In genomic region chr12:114995891-114996290, GRCh38 we compare ENCODE assay signal across 31 cellular contexts.
DNase-seq lines count a peak whose midpoint lies in the region; ATAC-seq and TF ChIP-seq lines count a peak whose summit lies in the region.
"Had no signal": no experiment of that assay in that cellular context is flagged by ENCODE, and none has a peak within 500 bp of the region (broad histone marks: within the 10 kb centered on the region; RNA-seq: fewer than 3 reads in every experiment).

No MANE protein-coding gene starts in this region.

- H3K9me3 ChIP-seq in Caco-2 = no peaks in the 10 kb centered on the region
- no peaks in the 10 kb centered on the region for H3K9me3 ChIP-seq in right atrium auricular region
- H3K9me3 ChIP-seq: prostate gland, tibial artery had no signal

- no peaks in the 10 kb centered on the region for H3K36me3 ChIP-seq in Caco-2 (ENCODE audit: control insufficient read depth, insufficient read depth, low read length)
- no peaks in the 10 kb centered on the region for H3K36me3 ChIP-seq in right atrium auricular region
- H3K36me3 ChIP-seq: prostate gland, tibial artery had no signal

- BruUV-seq in Caco-2 (replicated peaks; lab: Mats Ljungman, UMichigan) = no TSS peak

- DNase-seq in Caco-2 = no peak
- DNase-seq in HT1080 (ENCODE audit: low read depth) = peak; percentile 78
- peak; percentile 51 for DNase-seq in SW480 (ENCODE audit: low spot score)
- DNase-seq in fibroblast of peridontal ligament (ENCODE audit: extremely low read depth) = peak; percentile 22
- no peak for DNase-seq in HUDEP-2 (lab: John Stamatoyannopoulos, UW; ENCODE audit: unreplicated experiment in 76 of 76)
- no peak for DNase-seq in right atrium auricular region (ENCODE audit: low spot score)
- DNase-seq: activated CD4-positive, alpha-beta T cell treated with anti-CD3 and anti-CD28 coated beads for 36 hours; activated CD8-positive, alpha-beta memory T cell treated with anti-CD3 and anti-CD28 coated beads, Interleukin-2, amount 50 U/mL, for 48 hours; activated CD8-positive, alpha-beta T cell treated with anti-CD3 and anti-CD28 coated beads for 36 hours; activated naive CD4-positive, alpha-beta T cell treated with anti-CD3 and anti-CD28 coated beads for 36 hours; Calu3; DND-41; glutamatergic neuron; left ventricle myocardium superior; midbrain; naive thymus-derived CD4-positive, alpha-beta T cell; NCI-H1105 treated with DMSO at 0.1 percent for 48 hours; NCI-H1930; NCI-H226; NCI-H748 treated with DMSO at 0.1 percent for 48 hours; occipital lobe; SIG-M5; stimulated activated CD4-positive, alpha-beta T cell treated with anti-CD3 and anti-CD28 coated beads, Interleukin-4, amount 100 ng/mL, for 24 hours; T-helper 9 cell; tibial artery had no signal

- H3K9me3 Mint-ChIP-seq in Caco-2 (ENCODE audit: unreplicated experiment) = peaks cover 9% of the 10 kb centered on the region

- H3K4me1 Mint-ChIP-seq in Caco-2 (ENCODE audit: low read depth, unreplicated experiment) = peaks cover 34% of the 10 kb centered on the region
- H3K4me1 Mint-ChIP-seq: activated CD4-positive, alpha-beta T cell treated with anti-CD3 and anti-CD28 coated beads for 36 hours; naive thymus-derived CD4-positive, alpha-beta T cell had no signal

- ATAC-seq in HG02759 (IDR thresholded peaks at IDR 0.05; ENCODE audit: unreplicated experiment) = no peak
- no peak for ATAC-seq in GM21529 (IDR thresholded peaks at IDR 0.05; ENCODE audit: unreplicated experiment)
- ATAC-seq: activated CD4-positive, alpha-beta T cell treated with anti-CD3 and anti-CD28 coated beads for 36 hours; activated CD8-positive, alpha-beta T cell treated with anti-CD3 and anti-CD28 coated beads for 36 hours; left ventricle myocardium superior; naive thymus-derived CD4-positive, alpha-beta T cell; Panc1; sciatic nerve had no signal

- intact Hi-C loops in Caco-2 (cut with micrococcal nuclease; ENCODE audit: unreplicated experiment) = no loop called here

- no peaks in the 10 kb centered on the region for H3K27me3 ChIP-seq in Caco-2 (replicated peaks; ENCODE audit: control insufficient read depth, insufficient read depth, low read length)
- H3K27me3 ChIP-seq in right atrium auricular region = no peaks in the 10 kb centered on the region

- H3K4me3 Mint-ChIP-seq in Caco-2 (ENCODE audit: unreplicated experiment) = no peak overlapping the region
- H3K4me3 Mint-ChIP-seq: activated CD4-positive, alpha-beta T cell treated with anti-CD3 and anti-CD28 coated beads for 36 hours; activated CD8-positive, alpha-beta T cell treated with anti-CD3 and anti-CD28 coated beads for 36 hours; activated naive CD4-positive, alpha-beta T cell treated with anti-CD3 and anti-CD28 coated beads for 36 hours; naive thymus-derived CD4-positive, alpha-beta T cell had no signal

- H3K4me3 ChIP-seq in Caco-2 (ENCODE audit: low read depth, low read length) = no peak overlapping the region
- H3K4me3 ChIP-seq in right atrium auricular region = no peak overlapping the region
- H3K4me3 ChIP-seq: prostate gland, tibial artery had no signal

- H3K36me3 Mint-ChIP-seq in Caco-2 (ENCODE audit: insufficient read depth, unreplicated experiment) = peaks cover 6% of the 10 kb centered on the region
- H3K36me3 Mint-ChIP-seq: naive thymus-derived CD4-positive, alpha-beta T cell had no signal

- H3K4me1 ChIP-seq in Caco-2 (peaks cover 16% of the 10 kb centered on the region; the same call in 1 of the 2 replicates), right atrium auricular region (peaks cover 0 to 4% of the 10 kb centered on the region in 2 donors)
- H3K4me1 ChIP-seq: prostate gland, tibial artery had no signal

- no peaks in the 10 kb centered on the region for H3K27me3 Mint-ChIP-seq in Caco-2 (ENCODE audit: insufficient read depth, unreplicated experiment)
- H3K27me3 Mint-ChIP-seq: activated CD4-positive, alpha-beta T cell treated with anti-CD3 and anti-CD28 coated beads for 36 hours; activated CD8-positive, alpha-beta T cell treated with anti-CD3 and anti-CD28 coated beads for 36 hours had no signal

- CTCF ChIA-PET in Caco-2 (lab: Charles Lee) = interaction anchor here (0.6 kb wide), 2 partner anchors 259 to 732 kb away, joined by 3 to 4 read pairs; no protein-coding TSS in a partner anchor

- H3K27ac Mint-ChIP-seq in Caco-2 (ENCODE audit: unreplicated experiment) = peak overlapping the region; percentile 29
- H3K27ac Mint-ChIP-seq: activated CD4-positive, alpha-beta T cell treated with anti-CD3 and anti-CD28 coated beads for 36 hours; activated CD8-positive, alpha-beta T cell treated with anti-CD3 and anti-CD28 coated beads for 36 hours; activated naive CD4-positive, alpha-beta T cell treated with anti-CD3 and anti-CD28 coated beads for 36 hours; naive thymus-derived CD4-positive, alpha-beta T cell had no signal

- POLR2A ChIA-PET in Caco-2 (lab: Charles Lee) = no interaction called here

- no peak for TF ChIP-seq CTCF in Caco-2 (IDR thresholded peaks at IDR 0.05; ENCODE audit: insufficient read depth in 1 of 2, low read depth in 1 of 2, low read length in 1 of 2, severe bottlenecking in 1 of 2, unreplicated experiment in 1 of 2)
- TF ChIP-seq CTCF in right atrium auricular region (IDR thresholded peaks at IDR 0.05) = no peak

- H3K27ac ChIP-seq in right atrium auricular region = no peak overlapping the region
- H3K27ac ChIP-seq: prostate gland, tibial artery, VCaP had no signal

Comparison
In these comparisons a context has a peak if more than half of its experiments do, and no peak if none do; other contexts are left out.
1. DNase-seq: peak in HT1080 (single experiment), SW480 (single experiment) and fibroblast of peridontal ligament (single experiment); none in Caco-2 (0 of 2), HUDEP-2 (0 of 76) and right atrium auricular region (single experiment).